Comparison of ENCODE assay signal across 1 cellular context in the genomic region with DNA sequence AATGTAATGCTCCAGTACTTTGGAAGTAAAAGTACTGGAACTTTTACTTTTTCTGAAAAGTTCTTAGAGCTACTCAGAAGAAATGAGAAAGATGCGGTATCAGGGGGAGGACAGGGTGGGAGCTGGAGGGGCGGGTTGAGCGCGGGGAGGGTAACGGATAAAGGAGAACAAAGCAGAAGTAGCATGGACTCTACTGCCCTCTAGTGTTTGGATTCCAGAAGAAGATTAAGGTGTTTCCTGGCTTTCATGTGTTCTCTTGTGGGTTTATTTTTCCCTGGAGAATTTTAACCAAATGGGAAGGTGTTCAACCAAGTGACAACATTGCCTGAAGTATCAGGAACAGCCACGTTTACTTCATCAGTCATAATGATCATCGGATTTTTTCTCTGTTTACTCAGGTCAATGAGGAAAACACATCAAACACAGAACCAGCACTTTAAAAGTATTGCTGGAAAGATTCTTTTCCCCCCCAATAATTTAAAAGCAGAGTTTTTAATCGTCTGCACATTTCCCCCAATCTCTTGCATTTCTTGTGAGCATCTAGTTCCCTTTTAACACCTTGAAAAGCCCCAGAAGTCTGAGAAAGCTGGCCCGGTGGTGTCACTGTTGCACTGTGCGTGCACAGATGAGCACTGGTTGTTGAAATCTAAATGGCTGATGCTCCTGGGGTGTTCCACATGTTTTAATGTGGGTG.
TF ChIP-seq lines count a peak whose summit lies in the region.

No MANE protein-coding gene starts in this region.

TF ChIP-seq in GM23338, 12 proteins besides CTCF, POLR2A, EP300 and RAD21 (continued from another document):
- no peak for TF ChIP-seq EZH2 (IDR thresholded peaks at IDR 0.05; ENCODE audit: low read depth, unreplicated experiment)
- no peak for TF ChIP-seq ETS1 (IDR thresholded peaks at IDR 0.05)
- TF ChIP-seq ZNF462 (CRISPR knock-in tag; IDR thresholded peaks at IDR 0.05), result no peak
- no peak for TF ChIP-seq CREB1 (CRISPR knock-in tag; IDR thresholded peaks at IDR 0.05; ENCODE audit: low read depth)
- no peak for TF ChIP-seq NANOG (IDR thresholded peaks at IDR 0.05; ENCODE audit: borderline replicate concordance)
